25 cellular contexts compared by ENCODE assay signal in the genomic region with DNA sequence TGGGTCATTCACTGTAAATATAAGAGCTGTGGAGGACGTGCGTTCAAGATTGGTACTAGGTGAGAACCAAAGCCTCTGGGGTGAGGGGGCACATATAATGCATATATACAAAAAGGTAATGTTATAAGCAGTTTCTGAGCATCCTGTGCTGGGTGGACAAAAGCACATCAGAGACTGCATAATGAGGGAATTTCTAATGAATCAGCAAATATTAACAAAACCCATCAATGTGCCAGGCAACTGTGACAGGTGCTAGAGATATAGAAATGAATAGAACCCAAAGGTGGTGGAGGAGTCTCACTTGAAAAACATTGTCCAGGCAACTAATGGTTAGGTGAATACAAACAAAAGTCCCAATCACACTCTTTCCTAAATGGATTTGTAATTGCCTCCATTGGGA.
DNase-seq lines count a peak whose midpoint lies in the region; ATAC-seq, FAIRE-seq and TF ChIP-seq lines count a peak whose summit lies in the region.
"Had no signal": no experiment of that assay in that cellular context is flagged by ENCODE, and none has a peak within 500 bp of the region (broad histone marks: within the 10 kb centered on the region; RNA-seq: fewer than 3 reads in every experiment).

No MANE protein-coding gene starts in this region.

- no peak for TF ChIP-seq RAD21 in A549 (conservative IDR thresholded peaks at IDR 0.05 in 1 of 2, IDR thresholded peaks at IDR 0.05 in 1 of 2)

- CTCF ChIA-PET in A549 (lab: Yijun Ruan, JAX): no interaction called here

- H3K27ac ChIP-seq in A549 (no peak overlapping the region), brain microvascular endothelial cell (no peak overlapping the region)
- H3K27ac ChIP-seq: BLaER1 treated with 17β-estradiol and CSF1 and Interleukin-3, amounts not matched to agents 10 nM and 100 nM; RWPE1 had no signal

- no peaks in the 10 kb centered on the region for H3K9me3 ChIP-seq in A549
- H3K9me3 ChIP-seq: BLaER1 treated with 17β-estradiol and CSF1 and Interleukin-3, amounts not matched to agents 10 nM and 100 nM; HAP-1 had no signal

- no peak for DNase-seq in A549 (ENCODE audit: low read depth in 1 of 2, low spot score in 1 of 2)
- DNase-seq in NCI-H1092 treated with DMSO at 0.1 percent for 48 hours (lab: John Stamatoyannopoulos, UW): peak; percentile 31
- DNase-seq in NCI-H146 treated with DMSO at 0.1 percent for 48 hours (lab: John Stamatoyannopoulos, UW; ENCODE audit: unreplicated experiment): peak; percentile 92
- peak; percentile 35 for DNase-seq in NCI-H774 (lab: John Stamatoyannopoulos, UW)
- no peak for DNase-seq in brain microvascular endothelial cell
- no peak for DNase-seq in stimulated activated CD4-positive, alpha-beta T cell treated with anti-CD3 and anti-CD28 coated beads, Interleukin-2, amount 100 ng/mL, for 24 hours
- no peak for DNase-seq in stimulated activated CD4-positive, alpha-beta T cell treated with anti-CD3 and anti-CD28 coated beads, Interleukin-4, amount 100 ng/mL, for 24 hours
- no peak for DNase-seq in DMS 273 treated with DMSO at 0.1 percent for 48 hours (lab: John Stamatoyannopoulos, UW)
- DNase-seq: AML-193; CD4-positive, alpha-beta T cell; GOT3; HFFc6; NCI-H1048; NCI-H187; NCI-H2171 treated with DMSO at 0.1 percent for 48 hours; NCI-H345; NCI-H510A treated with DMSO at 0.1 percent for 48 hours; SHP77; T-helper 1 cell had no signal

- TF ChIP-seq CTCF in A549 (IDR thresholded peaks at IDR 0.05) (no peak), brain microvascular endothelial cell (IDR thresholded peaks at IDR 0.05; ENCODE audit: low read depth, low read length, missing control alignments) (no peak)

- ATAC-seq in A549: no peak
- ATAC-seq: Panc1 had no signal

- no peak for FAIRE-seq in A549 (lab: Jason Lieb, UNC)
- FAIRE-seq: A204.1, G401.6 had no signal

- H3K4me1 ChIP-seq in A549: no peaks in the 10 kb centered on the region
- H3K4me1 ChIP-seq: HAP-1 had no signal

- WGBS in A549 (ENCODE audit: missing lambda C conversion rate): 51% methylated on average over 2 of the region's 2 CpGs

- no peaks in the 10 kb centered on the region for H3K27me3 ChIP-seq in brain microvascular endothelial cell (replicated peaks)
- H3K27me3 ChIP-seq: BLaER1 treated with 17β-estradiol and CSF1 and Interleukin-3, amounts not matched to agents 10 nM and 100 nM had no signal

- no peaks in the 10 kb centered on the region for H3K36me3 ChIP-seq in brain microvascular endothelial cell (replicated peaks)
- H3K36me3 ChIP-seq: HAP-1 had no signal

- TF ChIP-seq POLR2A in A549 (IDR thresholded peaks at IDR 0.05; ENCODE audit: low read length): no peak

- H3K4me3 ChIP-seq in A549 (no peak overlapping the region), brain microvascular endothelial cell (ENCODE audit: low read depth, low read length) (no peak overlapping the region)
- H3K4me3 ChIP-seq: BLaER1 treated with 17β-estradiol and CSF1 and Interleukin-3, amounts not matched to agents 10 nM and 100 nM; HAP-1 had no signal

- H3K4me2 ChIP-seq in A549: no peak overlapping the region
- H3K4me2 ChIP-seq: BLaER1 treated with 17β-estradiol and CSF1 and Interleukin-3, amounts not matched to agents 10 nM and 100 nM had no signal

- in situ Hi-C loops in brain microvascular endothelial cell (cut with HindIII; ENCODE audit: low pct_ligation_motif_present, low sequenced_read_pairs): no loop called here

- no peak for TF ChIP-seq EP300 in A549 (IDR thresholded peaks at IDR 0.05)

- POLR2A ChIA-PET in A549 (lab: Yijun Ruan, JAX): no interaction called here

TF ChIP-seq in A549, 52 proteins besides CTCF, POLR2A, EP300 and RAD21:
- TF ChIP-seq MAFK (IDR thresholded peaks at IDR 0.05; ENCODE audit: partially characterized antibody): peak; percentile 79
- no peak for TF ChIP-seq NPAS2 (CRISPR knock-in tag; IDR thresholded peaks at IDR 0.05; ENCODE audit: borderline replicate concordance)

Comparison
In these comparisons a context has a peak if more than half of its experiments do, and no peak if none do; other contexts are left out.
1. DNase-seq: peak in NCI-H1092 treated with DMSO at 0.1 percent for 48 hours (single experiment), NCI-H146 treated with DMSO at 0.1 percent for 48 hours (single experiment) and NCI-H774 (single experiment); none in A549 (0 of 2), brain microvascular endothelial cell (single experiment), stimulated activated CD4-positive, alpha-beta T cell treated with anti-CD3 and anti-CD28 coated beads, Interleukin-2, amount 100 ng/mL, for 24 hours (0 of 2), stimulated activated CD4-positive, alpha-beta T cell treated with anti-CD3 and anti-CD28 coated beads, Interleukin-4, amount 100 ng/mL, for 24 hours (single experiment) and DMS 273 treated with DMSO at 0.1 percent for 48 hours (single experiment).